Comparison of ENCODE assay signal across 1 cellular context in the genomic region with DNA sequence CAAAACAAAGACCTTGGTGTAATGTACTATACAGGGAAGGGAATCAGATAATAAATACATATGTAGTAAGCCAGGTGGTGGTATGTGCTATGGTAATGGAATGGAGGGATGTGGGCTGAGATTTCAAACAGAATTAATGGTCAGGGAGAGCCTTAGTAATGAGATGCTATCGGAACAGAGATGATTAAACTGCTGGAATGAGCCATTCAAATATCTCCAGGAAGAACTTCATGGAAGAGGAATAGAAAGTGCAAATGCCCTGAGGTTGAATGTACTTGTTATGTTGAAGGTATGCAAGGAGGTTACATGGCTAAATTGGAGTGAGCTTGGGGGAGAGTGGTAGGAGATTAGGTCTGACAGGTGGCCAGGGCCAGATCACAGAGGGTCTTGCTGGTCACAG.
TF ChIP-seq lines count a peak whose summit lies in the region.

No MANE protein-coding gene starts in this region.

TF ChIP-seq in IMR-90, 13 proteins besides CTCF, POLR2A, EP300 and RAD21:
- TF ChIP-seq MXI1 (IDR thresholded peaks at IDR 0.05; ENCODE audit: borderline replicate concordance, low read depth, low read length) = no peak
- no peak for TF ChIP-seq CEBPB (IDR thresholded peaks at IDR 0.05; ENCODE audit: low read depth, low read length)
- no peak for TF ChIP-seq CHD1 (IDR thresholded peaks at IDR 0.05; ENCODE audit: low read depth, low read length)
- TF ChIP-seq BHLHE40 (IDR thresholded peaks at IDR 0.05; ENCODE audit: low read depth, low read length) = no peak
